Comparison of ENCODE assay signal across 10 cellular contexts in genomic region chr12:46005151-46005797, GRCh38. TPM values are rescaled to one million over a fixed set of nuclear protein-coding genes. Genes with fewer than 3 reads are reported as not detected.
DNase-seq lines count a peak whose midpoint lies in the region; ATAC-seq and TF ChIP-seq lines count a peak whose summit lies in the region.
"Had no signal": no experiment of that assay in that cellular context is flagged by ENCODE, and none has a peak within 500 bp of the region (broad histone marks: within the 10 kb centered on the region; RNA-seq: fewer than 3 reads in every experiment).

No MANE protein-coding gene starts in this region.

- DNase-seq in HT-29 (ENCODE audit: low spot score): peak; percentile 17
- DNase-seq in astrocyte of the cerebellum (ENCODE audit: low read depth): no peak
- no peak for DNase-seq in left lung
- DNase-seq in ovary: no peak
- DNase-seq in activated T-cell treated with anti-CD3 and anti-CD28 coated beads, Interleukin-2, amount 50 U/mL, for 4 hours: no peak
- DNase-seq in SHP77 (lab: John Stamatoyannopoulos, UW): no peak
- DNase-seq: NCI-H510A treated with DMSO at 0.1 percent for 48 hours had no signal

- H3K4me3 Mint-ChIP-seq in activated T-cell treated with anti-CD3 and anti-CD28 coated beads, Interleukin-2, amount 50 U/mL, for 4 hours: no peak overlapping the region
- H3K4me3 Mint-ChIP-seq: T-helper 2 cell treated with Interferon-gamma antibody and Interleukin-4, amounts not matched to agents 5 μg/mL and 100 μg/mL, for 36 hours had no signal

- intact Hi-C loops in left lung (cut with DNase I) (no loop called here), ovary (cut with DNase I) (no loop called here)

- H3K27me3 ChIP-seq in left lung (no peaks in the 10 kb centered on the region), ovary (no peaks in the 10 kb centered on the region)

- H3K4me3 ChIP-seq in astrocyte of the cerebellum (ENCODE audit: low read depth, low read length): no peak overlapping the region
- H3K4me3 ChIP-seq in left lung: no peak overlapping the region
- no peak overlapping the region for H3K4me3 ChIP-seq in ovary

- ATAC-seq in left lung (no peak), HG03139 (IDR thresholded peaks at IDR 0.05; ENCODE audit: unreplicated experiment) (no peak)
- no peak for ATAC-seq in activated T-cell treated with anti-CD3 and anti-CD28 coated beads, Interleukin-2, amount 50 U/mL, for 4 hours

- TF ChIP-seq CTCF in C4-2B (conservative IDR thresholded peaks at IDR 0.05) (peak; percentile 76), astrocyte of the cerebellum (IDR thresholded peaks at IDR 0.05; ENCODE audit: low read depth, low read length, missing control alignments) (peak; percentile 18), left lung (IDR thresholded peaks at IDR 0.05) (peak; percentile 13 to 22), ovary (IDR thresholded peaks at IDR 0.05) (no peak)

- TF ChIP-seq EP300 in ovary (IDR thresholded peaks at IDR 0.05): no peak

- H3K27ac ChIP-seq in C4-2B (no peak overlapping the region), left lung (no peak overlapping the region), ovary (no peak overlapping the region)

- H3K9me3 Mint-ChIP-seq in activated T-cell treated with anti-CD3 and anti-CD28 coated beads, Interleukin-2, amount 50 U/mL, for 4 hours: no peaks in the 10 kb centered on the region
- H3K9me3 Mint-ChIP-seq: T-helper 2 cell treated with Interferon-gamma antibody and Interleukin-4, amounts not matched to agents 5 μg/mL and 100 μg/mL, for 36 hours had no signal

- WGBS in ovary, 3 donors: 62 to 65% (median 63%) methylated on average over 2 of the region's 2 CpGs

- H3K4me1 Mint-ChIP-seq in activated T-cell treated with anti-CD3 and anti-CD28 coated beads, Interleukin-2, amount 50 U/mL, for 4 hours (ENCODE audit: low read depth): no peaks in the 10 kb centered on the region

- H3K36me3 ChIP-seq in left lung: no peaks in the 10 kb centered on the region
- H3K36me3 ChIP-seq in ovary: no peaks in the 10 kb centered on the region

- no peaks in the 10 kb centered on the region for H3K36me3 Mint-ChIP-seq in activated T-cell treated with anti-CD3 and anti-CD28 coated beads, Interleukin-2, amount 50 U/mL, for 4 hours (ENCODE audit: insufficient read depth)

- TF ChIP-seq POLR2A in ovary (IDR thresholded peaks at IDR 0.05): no peak

- H3K9me3 ChIP-seq in left lung (no peaks in the 10 kb centered on the region), ovary (no peaks in the 10 kb centered on the region)

- no peaks in the 10 kb centered on the region for H3K27me3 Mint-ChIP-seq in activated T-cell treated with anti-CD3 and anti-CD28 coated beads, Interleukin-2, amount 50 U/mL, for 4 hours (ENCODE audit: low read depth)

- in situ Hi-C loops in astrocyte of the cerebellum (cut with HindIII; ENCODE audit: low sequenced_read_pairs): no loop called here

- H3K4me1 ChIP-seq in left lung (no peaks in the 10 kb centered on the region), ovary (ENCODE audit: insufficient read depth) (no peaks in the 10 kb centered on the region)

RNA-seq across cellular contexts. Expression of gene SCAF11, which starts 14.9 kb away (rescaled TPM):
- 35.3 and 44.0 TPM in 2 replicates for total RNA-seq in HT-29 (2014; rRNA removed; shearing (Covaris generic))
- total RNA-seq in left lung (100 to 1,000 TPM in 1 of 2 donors, 10 to 100 TPM in 1; 88.4 to 119 TPM), ovary (100 to 1,000 TPM in 3 of 7 donors, 10 to 100 TPM in 4; 91.8 to 149 (median 97.7) TPM)
- polyA plus RNA-seq in ovary: 10 to 100 TPM; 30.8 to 42.2 TPM
- total RNA-seq in activated T-cell treated with anti-CD3 and anti-CD28 coated beads, Interleukin-2, amount 50 U/mL, for 4 hours: 10 to 100 TPM; 92.2 to 94.9 (median 93.7) TPM

Comparison
In these comparisons a context has a peak if more than half of its experiments do, and no peak if none do; other contexts are left out.
1. CTCF ChIP-seq: peak in C4-2B (single experiment), astrocyte of the cerebellum (single experiment) and left lung (2 of 2); none in ovary (0 of 3).